8 cellular contexts compared by ENCODE assay signal in the genomic region with DNA sequence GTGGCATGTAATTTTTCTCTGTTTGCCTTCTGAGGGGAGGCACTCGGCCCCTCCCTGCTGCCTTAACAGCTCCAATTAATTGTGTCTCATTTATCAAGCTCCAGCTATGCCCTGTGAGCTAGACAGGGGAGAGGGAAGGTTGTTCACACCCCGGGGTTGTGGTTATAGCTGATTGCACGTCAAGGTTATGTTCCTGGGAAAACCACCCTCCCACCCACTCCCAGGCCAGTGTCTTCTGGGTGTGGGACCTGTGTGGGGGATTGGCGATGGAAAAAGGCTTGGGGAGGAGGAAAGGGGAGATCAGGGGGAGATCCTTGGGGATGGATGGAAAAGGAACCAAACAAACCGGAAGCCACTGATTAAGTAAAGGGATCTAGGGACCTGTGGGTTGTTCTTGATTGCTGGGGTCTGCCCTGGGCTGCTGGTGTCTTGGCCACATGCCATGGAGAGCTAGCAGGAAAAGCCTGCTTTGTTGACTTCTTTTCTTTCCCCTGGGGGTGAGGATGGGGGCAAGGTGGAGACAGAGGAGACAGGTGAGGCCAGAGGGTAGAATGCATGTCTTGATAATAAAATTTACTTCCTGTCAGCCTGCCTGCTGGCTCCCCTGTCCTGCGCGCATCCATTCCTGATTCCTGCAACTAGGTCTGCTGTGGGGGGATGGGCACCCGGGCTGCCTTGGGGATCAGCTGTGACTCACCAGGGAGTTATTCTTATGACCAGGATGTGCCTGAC. TPM values are rescaled to one million over a fixed set of nuclear protein-coding genes. Genes with fewer than 3 reads are reported as not detected.
DNase-seq lines count a peak whose midpoint lies in the region; ATAC-seq, FAIRE-seq and TF ChIP-seq lines count a peak whose summit lies in the region.

No MANE protein-coding gene starts in this region.

- H3K4me3 Mint-ChIP-seq in glutamatergic neuron (ENCODE audit: unreplicated experiment) = peak overlapping the region; percentile 1

- TF ChIP-seq CTCF in A549 (IDR thresholded peaks at IDR 0.05) = no peak
- TF ChIP-seq CTCF in glutamatergic neuron (IDR thresholded peaks at IDR 0.05; ENCODE audit: partially characterized antibody, unreplicated experiment) = no peak
- no peak for TF ChIP-seq CTCF in osteoblast (IDR thresholded peaks at IDR 0.05; ENCODE audit: extremely low read depth, low read depth, low read length)

- H3K4me2 ChIP-seq in A549 (peak overlapping the region; percentile 83), osteoblast (ENCODE audit: insufficient read depth, low read length) (peak overlapping the region; percentile 32)

- no peaks in the 10 kb centered on the region for H4K20me1 ChIP-seq in osteoblast (ENCODE audit: insufficient read depth, low read length)

- DNase-seq in A549 (ENCODE audit: low read depth in 1 of 2, low spot score in 1 of 2) = peak; percentile 86 to 89
- DNase-seq in NCI-H446 treated with DMSO at 0.1 percent for 48 hours (lab: John Stamatoyannopoulos, UW) = peak; percentile 97
- peak; percentile 33 for DNase-seq in activated effector memory CD4-positive, alpha-beta T cell treated with Interleukin-2 at 50 U/mL for 16 hours
- DNase-seq in glutamatergic neuron = peak; percentile 73
- DNase-seq in osteoblast (ENCODE audit: insufficient read length, low spot score, missing footprints) = peak; percentile 95
- DNase-seq in cerebellar cortex (ENCODE audit: low spot score) = no peak
- DNase-seq in NCI-H510A treated with DMSO at 0.1 percent for 48 hours (lab: John Stamatoyannopoulos, UW) = no peak

- H3K79me2 ChIP-seq in osteoblast (ENCODE audit: insufficient read depth, low read length) = no peaks in the 10 kb centered on the region

- H3K4me1 ChIP-seq in A549 (peaks cover 39% of the 10 kb centered on the region), osteoblast (ENCODE audit: insufficient read depth, low read length) (peaks cover 22% of the 10 kb centered on the region)

- no peak for TF ChIP-seq POLR2A in A549 (IDR thresholded peaks at IDR 0.05; ENCODE audit: low read length)

- FAIRE-seq in A549 (lab: Jason Lieb, UNC) = no peak

- peaks cover 19% of the 10 kb centered on the region for H3K4me1 Mint-ChIP-seq in glutamatergic neuron (ENCODE audit: low read depth, unreplicated experiment)

- no peak overlapping the region for H2AFZ ChIP-seq in osteoblast (ENCODE audit: low read length)

- POLR2A ChIA-PET in A549 (lab: Yijun Ruan, JAX) = no interaction called here

- H3K9me3 Mint-ChIP-seq in glutamatergic neuron (ENCODE audit: unreplicated experiment) = no peaks in the 10 kb centered on the region

- ATAC-seq in A549 (peak; percentile 94), GM19395 (IDR thresholded peaks at IDR 0.05; ENCODE audit: unreplicated experiment) (peak; percentile 26)

- CTCF ChIA-PET in A549 (lab: Yijun Ruan, JAX) = interaction anchor here (1.1 kb wide), 1 partner anchor 15 kb away, joined by 5 read pairs; the partner anchor contains the start of gene SORL1

- H3K27ac ChIP-seq in A549 = peak overlapping the region; percentile 82 to 93
- no peak overlapping the region for H3K27ac ChIP-seq in osteoblast (ENCODE audit: low read depth, low read length)

- H3K4me3 ChIP-seq in A549 = no peak overlapping the region
- no peak overlapping the region for H3K4me3 ChIP-seq in osteoblast (ENCODE audit: insufficient read depth, low read length)

- H3K27me3 Mint-ChIP-seq in glutamatergic neuron (ENCODE audit: unreplicated experiment) = peaks cover 2% of the 10 kb centered on the region

- WGBS in A549 (ENCODE audit: missing lambda C conversion rate) = 5% methylated on average over 7 of the region's 8 CpGs

- no peaks in the 10 kb centered on the region for H3K36me3 Mint-ChIP-seq in glutamatergic neuron (ENCODE audit: unreplicated experiment)

- no peak; a peak in 1 of 5 replicates for TF ChIP-seq RAD21 in A549 (conservative IDR thresholded peaks at IDR 0.05 in 1 of 2, IDR thresholded peaks at IDR 0.05 in 1 of 2)

- no peaks in the 10 kb centered on the region for H3K36me3 ChIP-seq in osteoblast (ENCODE audit: insufficient read depth, low read length)

- peak overlapping the region; percentile 19 for H3K27ac Mint-ChIP-seq in glutamatergic neuron (ENCODE audit: unreplicated experiment)

- H3K27me3 ChIP-seq in osteoblast (ENCODE audit: insufficient read depth, low read length) = peaks cover 17% of the 10 kb centered on the region

- no peaks in the 10 kb centered on the region for H3K9me3 ChIP-seq in A549
- H3K9me3 ChIP-seq in osteoblast (ENCODE audit: low read depth, low read length) = no peaks in the 10 kb centered on the region

- no peak for TF ChIP-seq EP300 in A549 (IDR thresholded peaks at IDR 0.05)

TF ChIP-seq in A549, 52 proteins besides CTCF, POLR2A, EP300 and RAD21 (continues in another document):
- TF ChIP-seq SREBF2 (IDR thresholded peaks at IDR 0.05) = no peak
- no peak for TF ChIP-seq HOXB5 (CRISPR knock-in tag; IDR thresholded peaks at IDR 0.05)
- peak; percentile 45 for TF ChIP-seq MAX (IDR thresholded peaks at IDR 0.05)
- no peak for TF ChIP-seq FOSB (CRISPR knock-in tag; IDR thresholded peaks at IDR 0.05)
- TF ChIP-seq ZSCAN20 (CRISPR knock-in tag; IDR thresholded peaks at IDR 0.05) = no peak
- TF ChIP-seq FOXS1 (CRISPR knock-in tag; IDR thresholded peaks at IDR 0.05) = no peak
- no peak for TF ChIP-seq NR3C1 (IDR thresholded peaks at IDR 0.05)
- TF ChIP-seq, protein P1, sequence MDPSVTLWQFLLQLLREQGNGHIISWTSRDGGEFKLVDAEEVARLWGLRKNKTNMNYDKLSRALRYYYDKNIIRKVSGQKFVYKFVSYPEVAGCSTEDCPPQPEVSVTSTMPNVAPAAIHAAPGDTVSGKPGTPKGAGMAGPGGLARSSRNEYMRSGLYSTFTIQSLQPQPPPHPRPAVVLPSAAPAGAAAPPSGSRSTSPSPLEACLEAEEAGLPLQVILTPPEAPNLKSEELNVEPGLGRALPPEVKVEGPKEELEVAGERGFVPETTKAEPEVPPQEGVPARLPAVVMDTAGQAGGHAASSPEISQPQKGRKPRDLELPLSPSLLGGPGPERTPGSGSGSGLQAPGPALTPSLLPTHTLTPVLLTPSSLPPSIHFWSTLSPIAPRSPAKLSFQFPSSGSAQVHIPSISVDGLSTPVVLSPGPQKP (IDR thresholded peaks at IDR 0.05; ENCODE audit: low read depth, low read length) = no peak
- no peak for TF ChIP-seq CHD4 (IDR thresholded peaks at IDR 0.05; ENCODE audit: borderline replicate concordance)
- TF ChIP-seq CBX2 (IDR thresholded peaks at IDR 0.05; ENCODE audit: borderline replicate concordance, low read depth) = no peak
- peak; percentile 50; the same call in 1 of the 2 replicates for TF ChIP-seq PBX3 (IDR thresholded peaks at IDR 0.05)
- TF ChIP-seq CBX8 (IDR thresholded peaks at IDR 0.05) = no peak
- TF ChIP-seq MAZ (IDR thresholded peaks at IDR 0.05; ENCODE audit: borderline replicate concordance, low read depth, low read length) = no peak
- TF ChIP-seq KDM5A (IDR thresholded peaks at IDR 0.05) = no peak
- TF ChIP-seq, protein P2, sequence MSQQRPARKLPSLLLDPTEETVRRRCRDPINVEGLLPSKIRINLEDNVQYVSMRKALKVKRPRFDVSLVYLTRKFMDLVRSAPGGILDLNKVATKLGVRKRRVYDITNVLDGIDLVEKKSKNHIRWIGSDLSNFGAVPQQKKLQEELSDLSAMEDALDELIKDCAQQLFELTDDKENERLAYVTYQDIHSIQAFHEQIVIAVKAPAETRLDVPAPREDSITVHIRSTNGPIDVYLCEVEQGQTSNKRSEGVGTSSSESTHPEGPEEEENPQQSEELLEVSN (IDR thresholded peaks at IDR 0.05; ENCODE audit: borderline replicate concordance, low read depth) = no peak
- TF ChIP-seq ZFP36 (IDR thresholded peaks at IDR 0.05; ENCODE audit: borderline replicate concordance, partially characterized antibody) = no peak
- TF ChIP-seq RFX5 (IDR thresholded peaks at IDR 0.05) = no peak
- no peak for TF ChIP-seq ZC3H11A (IDR thresholded peaks at IDR 0.05)
- no peak for TF ChIP-seq PHF8 (IDR thresholded peaks at IDR 0.05; ENCODE audit: borderline replicate concordance, low read depth)
- TF ChIP-seq, protein P3, sequence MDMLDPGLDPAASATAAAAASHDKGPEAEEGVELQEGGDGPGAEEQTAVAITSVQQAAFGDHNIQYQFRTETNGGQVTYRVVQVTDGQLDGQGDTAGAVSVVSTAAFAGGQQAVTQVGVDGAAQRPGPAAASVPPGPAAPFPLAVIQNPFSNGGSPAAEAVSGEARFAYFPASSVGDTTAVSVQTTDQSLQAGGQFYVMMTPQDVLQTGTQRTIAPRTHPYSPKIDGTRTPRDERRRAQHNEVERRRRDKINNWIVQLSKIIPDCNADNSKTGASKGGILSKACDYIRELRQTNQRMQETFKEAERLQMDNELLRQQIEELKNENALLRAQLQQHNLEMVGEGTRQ (IDR thresholded peaks at IDR 0.05) = no peak
- TF ChIP-seq JUN (IDR thresholded peaks at IDR 0.05) = peak in 1 of 2 experiments; percentile 44; a peak in 2 of 5 replicates
- TF ChIP-seq CEBPB (IDR thresholded peaks at IDR 0.05) = 0 out of 4 replicates have a peak, but pooled peaks of 1 of the 2 experiments have one; percentile 14

RNA-seq across cellular contexts. Expression of gene SORL1, which starts 14.1 kb away (rescaled TPM):
- polyA plus RNA-seq in A549 (2011; rRNA removed) (3.8 and 4.8 TPM in 2 replicates), A549 (2017; fragmentation: RNase III; extraction: RNeasy Plus Mini Kit Qiagen cat#74134 plus additional on column Dnase treatment) (0.45 to 0.77 TPM (median 0.58 TPM) in 3 replicates)
- polyA plus RNA-seq in A549 (2012; cell fraction: cytosol; rRNA removed) = 1.2 and 1.6 TPM in 2 replicates
- 4.0 and 5.9 TPM in 2 replicates for polyA plus RNA-seq in A549 (2012; cell fraction: nucleus; rRNA removed)
- 24.2 and 31.8 TPM in 2 replicates for polyA minus RNA-seq in A549 (2011; rRNA and poly(A)+ RNA removed)
- total RNA-seq in glutamatergic neuron (ENCODE audit: unreplicated experiment) (11.1 TPM), osteoblast (under 0.01 and 0.36 TPM in 2 replicates)

Comparison
In these comparisons a context has a peak if more than half of its experiments do, and no peak if none do; other contexts are left out.
1. DNase-seq: peak in A549 (2 of 2), NCI-H446 treated with DMSO at 0.1 percent for 48 hours (single experiment), activated effector memory CD4-positive, alpha-beta T cell treated with Interleukin-2 at 50 U/mL for 16 hours (single experiment), glutamatergic neuron (single experiment) and osteoblast (single experiment); none in cerebellar cortex (single experiment) and NCI-H510A treated with DMSO at 0.1 percent for 48 hours (single experiment).